In the genomic region with DNA sequence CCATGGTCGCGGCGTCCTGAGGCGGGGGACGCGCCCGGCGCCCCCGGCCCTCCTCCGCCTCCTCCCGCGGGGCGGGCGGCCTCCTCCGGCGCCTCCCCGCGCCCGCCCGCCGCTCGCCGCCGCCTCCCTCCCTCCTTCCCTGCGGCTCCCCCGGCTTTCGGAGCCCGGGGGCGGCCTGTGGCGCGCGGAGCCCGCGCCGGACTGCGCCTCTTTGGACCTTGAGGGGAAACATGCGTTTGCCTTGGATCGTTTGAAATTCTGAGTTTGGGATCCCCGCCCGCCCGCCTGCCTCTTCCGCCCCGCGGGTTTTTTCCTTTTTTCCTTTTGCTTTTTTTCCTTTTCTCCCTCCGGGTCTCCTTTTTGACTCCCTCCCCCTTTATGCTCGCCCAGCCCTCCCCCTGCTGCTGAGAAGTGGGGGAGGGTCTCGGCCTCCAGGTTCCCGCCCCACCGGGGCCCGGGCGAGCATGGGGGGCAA, we compare ENCODE assay signal across 8 cellular contexts. TPM values are rescaled to one million over a fixed set of nuclear protein-coding genes. Genes with fewer than 3 reads are reported as not detected.
DNase-seq lines count a peak whose midpoint lies in the region; ATAC-seq, FAIRE-seq and TF ChIP-seq lines count a peak whose summit lies in the region.

No MANE protein-coding gene starts in this region.

- H4K20me1 ChIP-seq in DOHH2 (ENCODE audit: control insufficient read depth, insufficient read depth, low read depth, low read length), result 0 out of 2 replicates have a peak, but pooled peaks cover 4% of the 10 kb centered on the region

- peaks cover 42% of the 10 kb centered on the region for H3K4me1 ChIP-seq in DOHH2 (ENCODE audit: control insufficient read depth, low read length)
- peaks cover 1% of the 10 kb centered on the region for H3K4me1 ChIP-seq in ovary (ENCODE audit: insufficient read depth)

- H3K36me3 Mint-ChIP-seq in IgD-negative memory B cell (no peaks in the 10 kb centered on the region), glutamatergic neuron (ENCODE audit: unreplicated experiment) (no peaks in the 10 kb centered on the region)

- H3K9me3 ChIP-seq in DOHH2 (ENCODE audit: control insufficient read depth, insufficient read depth, low read length) (no peaks in the 10 kb centered on the region), ovary (no peaks in the 10 kb centered on the region)

- H3K27me3 Mint-ChIP-seq in IgD-negative memory B cell (peaks cover 35% of the 10 kb centered on the region), glutamatergic neuron (ENCODE audit: unreplicated experiment) (peaks cover 13% of the 10 kb centered on the region)

- H3K4me3 Mint-ChIP-seq in IgD-negative memory B cell (peak overlapping the region in 3 of 4 donors; percentile 70 to 83 (median 77)), glutamatergic neuron (ENCODE audit: unreplicated experiment) (peak overlapping the region; percentile 84)

- H3K36me3 ChIP-seq in DOHH2 (ENCODE audit: control insufficient read depth, low read length), result no peaks in the 10 kb centered on the region
- H3K36me3 ChIP-seq in ovary, result no peaks in the 10 kb centered on the region

- H3K27ac Mint-ChIP-seq in IgD-negative memory B cell (no peak overlapping the region), glutamatergic neuron (ENCODE audit: unreplicated experiment) (peak overlapping the region; percentile 38)

- TF ChIP-seq EP300 in ovary (IDR thresholded peaks at IDR 0.05), result no peak

- H3K9me3 Mint-ChIP-seq in IgD-negative memory B cell, result no peaks in the 10 kb centered on the region
- H3K9me3 Mint-ChIP-seq in glutamatergic neuron (ENCODE audit: unreplicated experiment), result peaks cover 9% of the 10 kb centered on the region

- H3K27ac ChIP-seq in DOHH2 (ENCODE audit: low read depth, low read length) (no peak overlapping the region), ovary (peak overlapping the region; percentile 77 to 78)

- H3K9me2 ChIP-seq in DOHH2 (replicated peaks; ENCODE audit: control insufficient read depth, low read length), result no peaks in the 10 kb centered on the region

- peak; percentile 29 to 39 for DNase-seq in activated T-cell treated with anti-CD3 and anti-CD28 coated beads, Interleukin-2, amount 50 U/mL, for 48 hours
- no peak for DNase-seq in glutamatergic neuron
- DNase-seq in ovary, result peak; percentile 49 to 76 (median 63)
- no peak for DNase-seq in HTR-8/SVneo (ENCODE audit: insufficient read length, low spot score)
- DNase-seq in NCI-H1048 (lab: John Stamatoyannopoulos, UW), result no peak

- peak; percentile 29 for ATAC-seq in GM21423 (IDR thresholded peaks at IDR 0.05; ENCODE audit: unreplicated experiment)

- H3K4me2 ChIP-seq in DOHH2 (ENCODE audit: low read length), result peak overlapping the region; percentile 88

- no peak for TF ChIP-seq CTCF in DOHH2 (IDR thresholded peaks at IDR 0.05; ENCODE audit: low read depth, low read length, poor library complexity, severe bottlenecking)
- no peak for TF ChIP-seq CTCF in glutamatergic neuron (IDR thresholded peaks at IDR 0.05; ENCODE audit: partially characterized antibody, unreplicated experiment)
- TF ChIP-seq CTCF in ovary (IDR thresholded peaks at IDR 0.05), result no peak

- 0 to 2% (median 1%) methylated on average over 34 to 51 of the region's 51 CpGs for WGBS in ovary, 3 donors

- H3K4me3 ChIP-seq in DOHH2 (ENCODE audit: low read length) (peak overlapping the region; percentile 80), ovary (peak overlapping the region; percentile 80)

- H3K4me1 Mint-ChIP-seq in IgD-negative memory B cell (peaks cover 10 to 11% (median 10%) of the 10 kb centered on the region in 3 donors), glutamatergic neuron (ENCODE audit: low read depth, unreplicated experiment) (peaks cover 19% of the 10 kb centered on the region)

- intact Hi-C loops in ovary (cut with DNase I), result loop anchor here in 3 of 4 donors (2.0 to 5.0 kb wide), 2 partner anchors 112 to 113 kb away; no protein-coding TSS in a partner anchor

- no peak for TF ChIP-seq POLR2A in ovary (IDR thresholded peaks at IDR 0.05)

- peaks cover 32% of the 10 kb centered on the region for H3K79me2 ChIP-seq in DOHH2 (ENCODE audit: control insufficient read depth, low read length)

- peaks cover 31% of the 10 kb centered on the region for H3K27me3 ChIP-seq in DOHH2 (ENCODE audit: control insufficient read depth, low read length)
- no peaks in the 10 kb centered on the region for H3K27me3 ChIP-seq in ovary

- no peak for FAIRE-seq in HTR-8/SVneo (lab: Jason Lieb, UNC)

- H3F3A ChIP-seq in DOHH2 (ENCODE audit: control insufficient read depth, insufficient read depth), result no peaks in the 10 kb centered on the region

RNA-seq across cellular contexts. Expression of a gene that starts 0.4 kb away (rescaled TPM):
- polyA plus RNA-seq in IgD-negative memory B cell, result not detected
- total RNA-seq in glutamatergic neuron (ENCODE audit: unreplicated experiment), result 55.3 TPM
- 10 to 100 TPM; 16.8 to 27.9 (median 25.0) TPM for total RNA-seq in ovary
- polyA plus RNA-seq in ovary, result 10 to 100 TPM; 10.8 to 24.3 TPM

RNA-seq across cellular contexts. Expression of a gene that starts 14.3 kb away (rescaled TPM):
- polyA plus RNA-seq in IgD-negative memory B cell, result 9.2 TPM
- 65.9 TPM for total RNA-seq in glutamatergic neuron (ENCODE audit: unreplicated experiment)
- 10 to 100 TPM; 23.6 to 82.3 (median 70.0) TPM for total RNA-seq in ovary
- polyA plus RNA-seq in ovary, result 10 to 100 TPM; 24.7 to 56.0 TPM

Comparison
In these comparisons a context has a peak if more than half of its experiments do, and no peak if none do; other contexts are left out.
1. DNase-seq: peak in activated T-cell treated with anti-CD3 and anti-CD28 coated beads, Interleukin-2, amount 50 U/mL, for 48 hours (2 of 2) and ovary (5 of 5); none in glutamatergic neuron (single experiment), HTR-8/SVneo (single experiment) and NCI-H1048 (single experiment).